ENCODE assay signal across 23 cellular contexts in the genomic region with DNA sequence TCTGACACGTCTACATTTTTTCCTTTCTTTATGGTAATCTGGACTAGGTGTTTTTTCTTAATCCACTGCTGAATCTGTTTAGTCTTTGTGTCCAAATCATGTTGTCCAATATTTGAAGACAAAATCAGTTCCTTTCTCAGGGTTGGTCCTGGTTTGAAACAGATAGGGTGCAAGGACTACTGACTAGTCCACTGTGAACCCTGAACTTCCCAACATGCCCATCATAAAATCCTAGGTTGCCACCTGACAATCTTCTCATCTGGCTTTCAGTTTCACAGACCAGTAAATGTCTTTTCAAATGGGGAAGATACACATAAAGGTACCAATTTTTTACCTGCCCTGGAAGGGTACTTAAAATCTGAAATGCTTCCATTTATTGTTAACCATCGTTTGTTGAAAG. TPM values are rescaled to one million over a fixed set of nuclear protein-coding genes. Genes with fewer than 3 reads are reported as not detected.
DNase-seq lines count a peak whose midpoint lies in the region; ATAC-seq and TF ChIP-seq lines count a peak whose summit lies in the region.
"Had no signal": no experiment of that assay in that cellular context is flagged by ENCODE, and none has a peak within 500 bp of the region (broad histone marks: within the 10 kb centered on the region; RNA-seq: fewer than 3 reads in every experiment).

No MANE protein-coding gene starts in this region.

- no peak for TF ChIP-seq CTCF in natural killer cell (IDR thresholded peaks at IDR 0.05)
- TF ChIP-seq CTCF in mucosa of descending colon (IDR thresholded peaks at IDR 0.05): no peak
- no peak for TF ChIP-seq CTCF in esophagus squamous epithelium (IDR thresholded peaks at IDR 0.05)

- peak overlapping the region; percentile 15 for H3K27ac Mint-ChIP-seq in activated CD4-positive, alpha-beta memory T cell treated with anti-CD3 and anti-CD28 coated beads for 36 hours
- no peak overlapping the region for H3K27ac Mint-ChIP-seq in activated CD4-positive, alpha-beta memory T cell treated with anti-CD3 and anti-CD28 coated beads, Interleukin-2, amount 10 ng/mL, durations not matched to agents 7 days and 5 days
- peak overlapping the region; percentile 27 to 64 for H3K27ac Mint-ChIP-seq in natural killer cell
- H3K27ac Mint-ChIP-seq in natural killer cell treated with Interleukin-12 subunit alpha and Interleukin-12 subunit beta and Interleukin-15 and Interleukin-18, amount 100 ng/mL, for 72 hours: peak overlapping the region in 1 of 2 donors; percentile 33

- H3K36me3 Mint-ChIP-seq in activated CD4-positive, alpha-beta memory T cell treated with anti-CD3 and anti-CD28 coated beads for 36 hours: peaks cover 49% of the 10 kb centered on the region
- H3K36me3 Mint-ChIP-seq in activated CD4-positive, alpha-beta memory T cell treated with anti-CD3 and anti-CD28 coated beads, Interleukin-2, amount 10 ng/mL, durations not matched to agents 7 days and 5 days (ENCODE audit: low read depth): peaks cover 84% of the 10 kb centered on the region
- no peaks in the 10 kb centered on the region for H3K36me3 Mint-ChIP-seq in natural killer cell
- peaks cover 42% of the 10 kb centered on the region for H3K36me3 Mint-ChIP-seq in natural killer cell treated with Interleukin-12 subunit alpha and Interleukin-12 subunit beta and Interleukin-15 and Interleukin-18, amount 100 ng/mL, for 72 hours

- H3K9me3 ChIP-seq in mucosa of descending colon (no peaks in the 10 kb centered on the region), subcutaneous abdominal adipose tissue (ENCODE audit: control insufficient read depth in 5 of 5, low read length in 5 of 5) (no peaks in the 10 kb centered on the region), esophagus squamous epithelium (no peaks in the 10 kb centered on the region)
- H3K9me3 ChIP-seq: Caco-2 had no signal

- H3K4me3 Mint-ChIP-seq in activated CD4-positive, alpha-beta memory T cell treated with anti-CD3 and anti-CD28 coated beads for 36 hours: no peak overlapping the region
- no peak overlapping the region for H3K4me3 Mint-ChIP-seq in activated CD4-positive, alpha-beta memory T cell treated with anti-CD3 and anti-CD28 coated beads, Interleukin-2, amount 10 ng/mL, durations not matched to agents 7 days and 5 days
- H3K4me3 Mint-ChIP-seq in natural killer cell: no peak overlapping the region
- H3K4me3 Mint-ChIP-seq in natural killer cell treated with Interleukin-12 subunit alpha and Interleukin-12 subunit beta and Interleukin-15 and Interleukin-18, amount 100 ng/mL, for 72 hours: no peak overlapping the region

- intact Hi-C loops in activated CD4-positive, alpha-beta memory T cell treated with anti-CD3 and anti-CD28 coated beads for 36 hours (cut with micrococcal nuclease): no loop called here
- intact Hi-C loops in natural killer cell (cut with micrococcal nuclease): no loop called here
- intact Hi-C loops in mucosa of descending colon (cut with DNase I, micrococcal nuclease): no loop called here
- intact Hi-C loops in esophagus squamous epithelium (cut with DNase I): no loop called here
- intact Hi-C loops in left colon (cut with DNase I, micrococcal nuclease): no loop called here

- peaks cover 47% of the 10 kb centered on the region for H3K4me1 Mint-ChIP-seq in activated CD4-positive, alpha-beta memory T cell treated with anti-CD3 and anti-CD28 coated beads for 36 hours (ENCODE audit: low read depth)
- H3K4me1 Mint-ChIP-seq in activated CD4-positive, alpha-beta memory T cell treated with anti-CD3 and anti-CD28 coated beads, Interleukin-2, amount 10 ng/mL, durations not matched to agents 7 days and 5 days: peaks cover 57% of the 10 kb centered on the region
- peaks cover 45 to 52% of the 10 kb centered on the region in 2 donors for H3K4me1 Mint-ChIP-seq in natural killer cell
- H3K4me1 Mint-ChIP-seq in natural killer cell treated with Interleukin-12 subunit alpha and Interleukin-12 subunit beta and Interleukin-15 and Interleukin-18, amount 100 ng/mL, for 72 hours (ENCODE audit: low read depth in 2 of 2): peaks cover 36 to 43% of the 10 kb centered on the region in 2 donors

- H3K9me3 Mint-ChIP-seq in activated CD4-positive, alpha-beta memory T cell treated with anti-CD3 and anti-CD28 coated beads for 36 hours: no peaks in the 10 kb centered on the region
- no peaks in the 10 kb centered on the region for H3K9me3 Mint-ChIP-seq in activated CD4-positive, alpha-beta memory T cell treated with anti-CD3 and anti-CD28 coated beads, Interleukin-2, amount 10 ng/mL, durations not matched to agents 7 days and 5 days
- no peaks in the 10 kb centered on the region for H3K9me3 Mint-ChIP-seq in natural killer cell
- H3K9me3 Mint-ChIP-seq in natural killer cell treated with Interleukin-12 subunit alpha and Interleukin-12 subunit beta and Interleukin-15 and Interleukin-18, amount 100 ng/mL, for 72 hours: no peaks in the 10 kb centered on the region

- H3K36me3 ChIP-seq in mucosa of descending colon (ENCODE audit: low read depth) (peaks cover 24% of the 10 kb centered on the region), subcutaneous abdominal adipose tissue (ENCODE audit: control insufficient read depth in 5 of 5, insufficient read depth in 5 of 5, low read length in 5 of 5) (peaks cover 36 to 70% (median 68%) of the 10 kb centered on the region in 5 donors), esophagus squamous epithelium (peaks cover 0 to 97% (median 23%) of the 10 kb centered on the region in 3 donors)

- H3K4me3 ChIP-seq in mucosa of descending colon (no peak overlapping the region), subcutaneous abdominal adipose tissue (ENCODE audit: low read depth in 1 of 5, low read length in 5 of 5) (no peak overlapping the region), esophagus squamous epithelium (no peak overlapping the region)
- H3K4me3 ChIP-seq: GM12878 had no signal

- POLR2A ChIA-PET in activated CD4-positive, alpha-beta memory T cell treated with anti-CD3 and anti-CD28 coated beads for 36 hours (lab: Charles Lee): interaction anchor here (1.4 kb wide), 1 partner anchor 13 kb away, joined by 4 read pairs; a partner anchor contains a TSS
- POLR2A ChIA-PET in activated CD4-positive, alpha-beta memory T cell treated with anti-CD3 and anti-CD28 coated beads, Interleukin-2, amount 10 ng/mL, durations not matched to agents 7 days and 5 days (lab: Charles Lee): interaction anchor here (0.8 to 3.0 kb wide), 2 partner anchors 8 to 11 kb away, joined by 3 to 16 read pairs; no protein-coding TSS in a partner anchor

- H3K4me1 ChIP-seq in mucosa of descending colon (ENCODE audit: low read depth) (peaks cover 11% of the 10 kb centered on the region), subcutaneous abdominal adipose tissue (ENCODE audit: control insufficient read depth in 5 of 5, insufficient read depth in 5 of 5, low read length in 5 of 5) (peaks cover 0 to 8% (median 7%) of the 10 kb centered on the region in 5 donors), esophagus squamous epithelium (peaks cover 0 to 8% (median 0%) of the 10 kb centered on the region in 3 donors)

- CTCF ChIA-PET in activated CD4-positive, alpha-beta memory T cell treated with anti-CD3 and anti-CD28 coated beads for 36 hours (lab: Charles Lee): no interaction called here
- CTCF ChIA-PET in activated CD4-positive, alpha-beta memory T cell treated with anti-CD3 and anti-CD28 coated beads, Interleukin-2, amount 10 ng/mL, durations not matched to agents 7 days and 5 days (lab: Charles Lee): no interaction called here

- TF ChIP-seq POLR2A in esophagus squamous epithelium (IDR thresholded peaks at IDR 0.05): no peak

- 85 to 90% methylated on average over 2 of the region's 2 CpGs for WGBS in esophagus squamous epithelium, 2 donors

- H3K27me3 ChIP-seq in subcutaneous abdominal adipose tissue (ENCODE audit: control insufficient read depth in 5 of 5, insufficient read depth in 4 of 5, low read length in 5 of 5) (no peaks in the 10 kb centered on the region), esophagus squamous epithelium (no peaks in the 10 kb centered on the region)

- H3K27ac ChIP-seq in subcutaneous abdominal adipose tissue (ENCODE audit: low read depth, low read length) (peak overlapping the region; percentile 19), esophagus squamous epithelium (no peak overlapping the region)
- H3K27ac ChIP-seq: 22Rv1, C4-2B had no signal

- no peak for ATAC-seq in natural killer cell
- ATAC-seq in natural killer cell treated with Interleukin-12 subunit alpha and Interleukin-12 subunit beta and Interleukin-15 and Interleukin-18, amount 100 ng/mL, for 72 hours: no peak
- peak; percentile 50 for ATAC-seq in mucosa of descending colon
- ATAC-seq in left colon: no peak
- ATAC-seq: GM12878 had no signal

- no peak overlapping the region for H3K9ac ChIP-seq in subcutaneous abdominal adipose tissue (ENCODE audit: low read length in 5 of 5)

- H3K27me3 Mint-ChIP-seq in activated CD4-positive, alpha-beta memory T cell treated with anti-CD3 and anti-CD28 coated beads for 36 hours: no peaks in the 10 kb centered on the region
- H3K27me3 Mint-ChIP-seq in activated CD4-positive, alpha-beta memory T cell treated with anti-CD3 and anti-CD28 coated beads, Interleukin-2, amount 10 ng/mL, durations not matched to agents 7 days and 5 days: no peaks in the 10 kb centered on the region
- H3K27me3 Mint-ChIP-seq in natural killer cell (ENCODE audit: low read depth in 2 of 2): no peaks in the 10 kb centered on the region
- H3K27me3 Mint-ChIP-seq in natural killer cell treated with Interleukin-12 subunit alpha and Interleukin-12 subunit beta and Interleukin-15 and Interleukin-18, amount 100 ng/mL, for 72 hours: no peaks in the 10 kb centered on the region

- DNase-seq in activated CD4-positive, alpha-beta memory T cell treated with anti-CD3 and anti-CD28 coated beads for 36 hours: no peak
- no peak for DNase-seq in activated CD4-positive, alpha-beta memory T cell treated with anti-CD3 and anti-CD28 coated beads, Interleukin-2, amount 10 ng/mL, durations not matched to agents 7 days and 5 days
- no peak for DNase-seq in natural killer cell
- DNase-seq in natural killer cell treated with Interleukin-12 subunit alpha and Interleukin-12 subunit beta and Interleukin-15 and Interleukin-18, amount 100 ng/mL, for 72 hours (ENCODE audit: low spot score): no peak
- DNase-seq in mucosa of descending colon: no peak
- DNase-seq in esophagus squamous epithelium (lab: John Stamatoyannopoulos, UW): no peak
- DNase-seq in left colon: no peak
- DNase-seq: ACHN, Caco-2, DMS 273 treated with DMSO at 0.1 percent for 48 hours, DMS79 treated with DMSO at 0.1 percent for 48 hours, Karpas-422, MV-4-11, NCI-H1694, NCI-H2081, NCI-H2171, NCI-H524 treated with DMSO at 0.1 percent for 48 hours, NCI-H82, SHP77 had no signal

RNA-seq across cellular contexts. Expression of a gene that starts 12.7 kb away (rescaled TPM):
- total RNA-seq in activated CD4-positive, alpha-beta memory T cell treated with anti-CD3 and anti-CD28 coated beads for 36 hours: 100 to 1,000 TPM; 217 to 218 TPM
- 100 to 1,000 TPM; 187 to 189 TPM for total RNA-seq in activated CD4-positive, alpha-beta memory T cell treated with anti-CD3 and anti-CD28 coated beads, Interleukin-2, amount 10 ng/mL, durations not matched to agents 7 days and 5 days
- total RNA-seq in natural killer cell (100 to 1,000 TPM; 129 to 132 (median 130) TPM), mucosa of descending colon (10 to 100 TPM; 32.4 to 70.7 (median 43.0) TPM), esophagus squamous epithelium (100 to 1,000 TPM in 1 of 4 donors, 10 to 100 TPM in 3; 76.4 to 113 (median 86.5) TPM), left colon (10 to 100 TPM; 35.5 to 36.4 TPM)
- total RNA-seq in natural killer cell treated with Interleukin-12 subunit alpha and Interleukin-12 subunit beta and Interleukin-15 and Interleukin-18, amount 100 ng/mL, for 72 hours: 100 to 1,000 TPM; 107 to 244 TPM

RNA-seq across cellular contexts. Expression of a gene that starts 13.2 kb away (rescaled TPM):
- 10 to 100 TPM; 35.7 to 37.3 TPM for total RNA-seq in activated CD4-positive, alpha-beta memory T cell treated with anti-CD3 and anti-CD28 coated beads for 36 hours
- total RNA-seq in activated CD4-positive, alpha-beta memory T cell treated with anti-CD3 and anti-CD28 coated beads, Interleukin-2, amount 10 ng/mL, durations not matched to agents 7 days and 5 days: 10 to 100 TPM; 61.6 to 61.8 TPM
- total RNA-seq in natural killer cell: 10 to 100 TPM; 30.2 to 56.6 (median 36.8) TPM
- total RNA-seq in natural killer cell treated with Interleukin-12 subunit alpha and Interleukin-12 subunit beta and Interleukin-15 and Interleukin-18, amount 100 ng/mL, for 72 hours: 10 to 100 TPM; 31.4 to 41.8 TPM
- 10 to 100 TPM; 54.1 to 57.4 (median 56.3) TPM for total RNA-seq in mucosa of descending colon
- 10 to 100 TPM; 31.1 to 41.7 (median 35.0) TPM for total RNA-seq in esophagus squamous epithelium
- total RNA-seq in left colon: 10 to 100 TPM; 58.9 to 62.7 TPM
